ENCODE assay signal across 10 cellular contexts in genomic region chr9:105007143-105007542, GRCh38.
DNase-seq lines count a peak whose midpoint lies in the region; ATAC-seq and TF ChIP-seq lines count a peak whose summit lies in the region.
"Had no signal": no experiment of that assay in that cellular context is flagged by ENCODE, and none has a peak within 500 bp of the region (broad histone marks: within the 10 kb centered on the region; RNA-seq: fewer than 3 reads in every experiment).

No MANE protein-coding gene starts in this region.

- peak; percentile 95 to 98 for ATAC-seq in activated T-cell treated with anti-CD3 and anti-CD28 coated beads, Interleukin-2, amount 50 U/mL, for 72 hours (replicated peaks in 1 of 2)

- H3K4me3 Mint-ChIP-seq in activated naive CD4-positive, alpha-beta T cell treated with anti-CD3 and anti-CD28 coated beads for 36 hours: no peak overlapping the region
- H3K4me3 Mint-ChIP-seq in activated naive CD4-positive, alpha-beta T cell treated with anti-CD3 and anti-CD28 coated beads, Interleukin-2, amount 10 ng/mL, durations not matched to agents 7 days and 5 days: no peak overlapping the region
- peak overlapping the region; percentile 18 to 56 for H3K4me3 Mint-ChIP-seq in activated T-cell treated with anti-CD3 and anti-CD28 coated beads, Interleukin-2, amount 50 U/mL, for 72 hours
- H3K4me3 Mint-ChIP-seq: CD4-positive, CD25-positive, alpha-beta regulatory T cell; stimulated activated naive CD8-positive, alpha-beta T cell treated with anti-CD3 and anti-CD28 coated beads, Interleukin-15, Interleukin-2, amounts not matched to agents 100 ng/mL and 50 ng/mL, for 24 hours had no signal

- intact Hi-C loops in activated naive CD4-positive, alpha-beta T cell treated with anti-CD3 and anti-CD28 coated beads for 36 hours (cut with micrococcal nuclease): loop anchor here (1.0 to 2.0 kb wide), 4 partner anchors 14 to 81 kb away; no protein-coding TSS in a partner anchor

- H3K4me3 ChIP-seq in kidney epithelial cell (ENCODE audit: low read depth, low read length) (no peak overlapping the region), urinary bladder (ENCODE audit: low read depth, low read length) (no peak overlapping the region), SJCRH30 (no peak overlapping the region)

- H3K27me3 ChIP-seq in kidney epithelial cell (ENCODE audit: control insufficient read depth, insufficient read depth, low read length) (no peaks in the 10 kb centered on the region), SJCRH30 (no peaks in the 10 kb centered on the region)

- H3K27ac ChIP-seq in urinary bladder (ENCODE audit: low read depth) (peak overlapping the region; percentile 16), SJCRH30 (no peak overlapping the region)

- CTCF ChIA-PET in activated naive CD4-positive, alpha-beta T cell treated with anti-CD3 and anti-CD28 coated beads for 36 hours (lab: Charles Lee): no interaction called here
- CTCF ChIA-PET in activated naive CD4-positive, alpha-beta T cell treated with anti-CD3 and anti-CD28 coated beads, Interleukin-2, amount 10 ng/mL, durations not matched to agents 7 days and 5 days (lab: Charles Lee): interaction anchor here (1.1 kb wide), 1 partner anchor 81 kb away, joined by 3 read pairs; no protein-coding TSS in a partner anchor

- H3K9me3 ChIP-seq in SJCRH30 (replicated peaks): no peaks in the 10 kb centered on the region

- DNase-seq in activated naive CD4-positive, alpha-beta T cell treated with anti-CD3 and anti-CD28 coated beads for 36 hours: peak; percentile 54
- no peak for DNase-seq in activated naive CD4-positive, alpha-beta T cell treated with anti-CD3 and anti-CD28 coated beads, Interleukin-2, amount 10 ng/mL, durations not matched to agents 7 days and 5 days
- peak; percentile 42 to 43 for DNase-seq in activated T-cell treated with anti-CD3 and anti-CD28 coated beads, Interleukin-2, amount 50 U/mL, for 72 hours
- DNase-seq in kidney epithelial cell (ENCODE audit: low read depth) (peak; percentile 79), COLO668 (lab: John Stamatoyannopoulos, UW; ENCODE audit: unreplicated experiment) (no peak), SJCRH30 (no peak), NCI-H446 treated with DMSO at 0.1 percent for 48 hours (lab: John Stamatoyannopoulos, UW) (no peak)
- DNase-seq: CD4-positive, CD25-positive, alpha-beta regulatory T cell had no signal

- TF ChIP-seq CTCF in kidney epithelial cell (IDR thresholded peaks at IDR 0.05; ENCODE audit: insufficient read depth, low read length, poor library complexity, severe bottlenecking): no peak

- H3K4me1 ChIP-seq in urinary bladder (ENCODE audit: insufficient read depth): no peaks in the 10 kb centered on the region
- H3K4me1 ChIP-seq in SJCRH30: no peaks in the 10 kb centered on the region

- 46% methylated on average over 2 of the region's 2 CpGs for WGBS in urinary bladder

- peaks cover 7% of the 10 kb centered on the region for H3K4me1 Mint-ChIP-seq in activated naive CD4-positive, alpha-beta T cell treated with anti-CD3 and anti-CD28 coated beads for 36 hours (ENCODE audit: low read depth)
- H3K4me1 Mint-ChIP-seq in activated naive CD4-positive, alpha-beta T cell treated with anti-CD3 and anti-CD28 coated beads, Interleukin-2, amount 10 ng/mL, durations not matched to agents 7 days and 5 days: no peaks in the 10 kb centered on the region
- H3K4me1 Mint-ChIP-seq in activated T-cell treated with anti-CD3 and anti-CD28 coated beads, Interleukin-2, amount 50 U/mL, for 72 hours (ENCODE audit: low read depth): peaks cover 14% of the 10 kb centered on the region

- H3K27me3 Mint-ChIP-seq in activated naive CD4-positive, alpha-beta T cell treated with anti-CD3 and anti-CD28 coated beads for 36 hours (ENCODE audit: low read depth): no peaks in the 10 kb centered on the region
- H3K27me3 Mint-ChIP-seq in activated naive CD4-positive, alpha-beta T cell treated with anti-CD3 and anti-CD28 coated beads, Interleukin-2, amount 10 ng/mL, durations not matched to agents 7 days and 5 days: peaks cover 13% of the 10 kb centered on the region
- H3K27me3 Mint-ChIP-seq in activated T-cell treated with anti-CD3 and anti-CD28 coated beads, Interleukin-2, amount 50 U/mL, for 72 hours (ENCODE audit: low read depth): no peaks in the 10 kb centered on the region
- H3K27me3 Mint-ChIP-seq: stimulated activated naive CD8-positive, alpha-beta T cell treated with anti-CD3 and anti-CD28 coated beads, Interleukin-15, Interleukin-2, amounts not matched to agents 100 ng/mL and 50 ng/mL, for 24 hours had no signal

- H3K9me3 Mint-ChIP-seq in activated naive CD4-positive, alpha-beta T cell treated with anti-CD3 and anti-CD28 coated beads for 36 hours: no peaks in the 10 kb centered on the region
- no peaks in the 10 kb centered on the region for H3K9me3 Mint-ChIP-seq in activated naive CD4-positive, alpha-beta T cell treated with anti-CD3 and anti-CD28 coated beads, Interleukin-2, amount 10 ng/mL, durations not matched to agents 7 days and 5 days
- H3K9me3 Mint-ChIP-seq in activated T-cell treated with anti-CD3 and anti-CD28 coated beads, Interleukin-2, amount 50 U/mL, for 72 hours: no peaks in the 10 kb centered on the region
- H3K9me3 Mint-ChIP-seq: stimulated activated naive CD8-positive, alpha-beta T cell treated with anti-CD3 and anti-CD28 coated beads, Interleukin-15, Interleukin-2, amounts not matched to agents 100 ng/mL and 50 ng/mL, for 24 hours had no signal

- H3K36me3 ChIP-seq in kidney epithelial cell (ENCODE audit: control insufficient read depth, insufficient read depth, low read length): no peaks in the 10 kb centered on the region
- no peaks in the 10 kb centered on the region for H3K36me3 ChIP-seq in urinary bladder (ENCODE audit: insufficient read depth)
- H3K36me3 ChIP-seq in SJCRH30: no peaks in the 10 kb centered on the region

- no peaks in the 10 kb centered on the region for H3K36me3 Mint-ChIP-seq in activated naive CD4-positive, alpha-beta T cell treated with anti-CD3 and anti-CD28 coated beads for 36 hours (ENCODE audit: low read depth)
- no peaks in the 10 kb centered on the region for H3K36me3 Mint-ChIP-seq in activated naive CD4-positive, alpha-beta T cell treated with anti-CD3 and anti-CD28 coated beads, Interleukin-2, amount 10 ng/mL, durations not matched to agents 7 days and 5 days
- no peaks in the 10 kb centered on the region for H3K36me3 Mint-ChIP-seq in activated T-cell treated with anti-CD3 and anti-CD28 coated beads, Interleukin-2, amount 50 U/mL, for 72 hours (ENCODE audit: insufficient read depth in 2 of 2)
- H3K36me3 Mint-ChIP-seq: CD4-positive, CD25-positive, alpha-beta regulatory T cell had no signal

- no peak overlapping the region for H3K27ac Mint-ChIP-seq in activated naive CD4-positive, alpha-beta T cell treated with anti-CD3 and anti-CD28 coated beads for 36 hours
- H3K27ac Mint-ChIP-seq in activated naive CD4-positive, alpha-beta T cell treated with anti-CD3 and anti-CD28 coated beads, Interleukin-2, amount 10 ng/mL, durations not matched to agents 7 days and 5 days: no peak overlapping the region
- H3K27ac Mint-ChIP-seq in activated T-cell treated with anti-CD3 and anti-CD28 coated beads, Interleukin-2, amount 50 U/mL, for 72 hours: peak overlapping the region; percentile 67
- H3K27ac Mint-ChIP-seq: CD4-positive, CD25-positive, alpha-beta regulatory T cell; stimulated activated naive CD8-positive, alpha-beta T cell treated with anti-CD3 and anti-CD28 coated beads, Interleukin-15, Interleukin-2, amounts not matched to agents 100 ng/mL and 50 ng/mL, for 24 hours had no signal

Comparison
In these comparisons a context has a peak if more than half of its experiments do, and no peak if none do; other contexts are left out.
1. DNase-seq: peak in activated naive CD4-positive, alpha-beta T cell treated with anti-CD3 and anti-CD28 coated beads for 36 hours (single experiment), activated T-cell treated with anti-CD3 and anti-CD28 coated beads, Interleukin-2, amount 50 U/mL, for 72 hours (2 of 2) and kidney epithelial cell (single experiment); none in activated naive CD4-positive, alpha-beta T cell treated with anti-CD3 and anti-CD28 coated beads, Interleukin-2, amount 10 ng/mL, durations not matched to agents 7 days and 5 days (single experiment), COLO668 (single experiment), SJCRH30 (0 of 2) and NCI-H446 treated with DMSO at 0.1 percent for 48 hours (single experiment).
2. H3K4me3 Mint-ChIP-seq: peak in activated T-cell treated with anti-CD3 and anti-CD28 coated beads, Interleukin-2, amount 50 U/mL, for 72 hours (2 of 2); none in activated naive CD4-positive, alpha-beta T cell treated with anti-CD3 and anti-CD28 coated beads for 36 hours (single experiment) and activated naive CD4-positive, alpha-beta T cell treated with anti-CD3 and anti-CD28 coated beads, Interleukin-2, amount 10 ng/mL, durations not matched to agents 7 days and 5 days (single experiment).